8 cellular contexts compared by ENCODE assay signal in genomic region chr3:16264708-16265454, GRCh38. TPM values are rescaled to one million over a fixed set of nuclear protein-coding genes. Genes with fewer than 3 reads are reported as not detected.
DNase-seq lines count a peak whose midpoint lies in the region; ATAC-seq lines count a peak whose summit lies in the region.

Gene DPH3, minus strand, starts transcription at chr3:16264943. Its CDS starts 67 bp downstream, at chr3:16264876.
Gene OXNAD1, plus strand, starts transcription at chr3:16265212. Its CDS starts 5,741 bp downstream, at chr3:16270953.

- DNase-seq in CMK (ENCODE audit: low read depth) (peak; percentile 98), HS-5 (ENCODE audit: low read depth) (peak; percentile 97), lung microvascular endothelial cell (ENCODE audit: low read depth in 2 of 2) (peak; percentile 100)
- DNase-seq in NK-92 treated with Interleukin-12 subunit alpha and Interleukin-12 subunit beta, amount 100 ng/mL, for 24 hours (lab: John Stamatoyannopoulos, UW): peak; percentile 97
- DNase-seq in activated CD8-positive, alpha-beta memory T cell treated with anti-CD3 and anti-CD28 coated beads for 24 hours: peak; percentile 100
- peak; percentile 99 for DNase-seq in effector CD8-positive, alpha-beta T cell (lab: John Stamatoyannopoulos, UW)
- DNase-seq in stimulated activated CD4-positive, alpha-beta T cell treated with anti-CD3 and anti-CD28 coated beads, TNF-alpha, amount 100 ng/mL, for 48 hours (ENCODE audit: low read depth in 3 of 3): peak; percentile 98 to 99 (median 98)

- ATAC-seq in GM19468 (IDR thresholded peaks at IDR 0.05; ENCODE audit: extremely low read depth, unreplicated experiment): peak; percentile 99

RNA-seq across cellular contexts. Expression of gene DPH3, which starts in this region (rescaled TPM):
- total RNA-seq in lung microvascular endothelial cell: 17.9 and 29.8 TPM in 2 replicates

RNA-seq across cellular contexts. Expression of gene OXNAD1, which starts in this region (rescaled TPM):
- 5.9 and 16.3 TPM in 2 replicates for total RNA-seq in lung microvascular endothelial cell

Comparison
In these comparisons a context has a peak if more than half of its experiments do, and no peak if none do; other contexts are left out.
1. Peak in every context shown above with its lines: DNase-seq and ATAC-seq.